25 cellular contexts compared by ENCODE assay signal in the genomic region with DNA sequence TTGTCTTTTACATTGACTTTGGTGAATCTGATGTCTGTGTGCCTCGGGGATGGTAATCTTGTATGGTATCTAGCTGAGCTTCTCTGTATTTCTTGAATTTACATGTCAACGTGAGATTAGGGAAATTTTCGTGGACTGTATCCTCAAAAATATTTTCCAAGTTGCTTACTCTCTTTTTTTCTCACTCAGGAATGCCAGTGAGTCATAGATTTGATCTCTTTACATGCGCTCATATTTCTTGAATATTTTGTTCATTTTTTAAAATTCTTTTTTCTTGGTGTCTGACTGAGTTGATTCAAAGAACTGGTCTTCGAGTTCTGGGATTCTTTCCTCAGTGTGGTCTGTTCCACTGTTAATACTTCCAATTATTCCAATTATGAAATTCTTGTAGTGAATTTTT.
A peak's percentile ranks its signal among the peaks of the same experiment; 100 is the strongest.
DNase-seq lines count a peak whose midpoint lies in the region; ATAC-seq and TF ChIP-seq lines count a peak whose summit lies in the region.
"Had no signal": no experiment of that assay in that cellular context is flagged by ENCODE, and none has a peak within 500 bp of the region (broad histone marks: within the 10 kb centered on the region; RNA-seq: fewer than 3 reads in every experiment).

No MANE protein-coding gene starts in this region.

- H3K4me1 ChIP-seq in IMR-90 (ENCODE audit: control insufficient read depth, insufficient read depth, low read length) (no peaks in the 10 kb centered on the region; the same call in 1 of the 2 replicates), smooth muscle cell (ENCODE audit: low read depth) (no peaks in the 10 kb centered on the region)
- H3K4me1 ChIP-seq: Caco-2, pancreas, right atrium auricular region had no signal

- ATAC-seq in IMR-90 (ENCODE audit: low read depth) = peak; percentile 53; the same call in 1 of the 2 replicates
- ATAC-seq in GM21717 (IDR thresholded peaks at IDR 0.05; ENCODE audit: unreplicated experiment) = no peak
- ATAC-seq: GM12878, K562, pancreas had no signal

- H3K36me3 ChIP-seq in IMR-90 (ENCODE audit: control insufficient read depth, insufficient read depth, low read length) (no peaks in the 10 kb centered on the region), smooth muscle cell (ENCODE audit: low read depth) (no peaks in the 10 kb centered on the region), MG63 (no peaks in the 10 kb centered on the region)
- H3K36me3 ChIP-seq: ascending aorta, pancreas, right atrium auricular region had no signal

- CTCF ChIA-PET in IMR-90 (lab: Yijun Ruan, JAX) = interaction anchor here (0.9 kb wide), 1 partner anchor 47 kb away, joined by 3 read pairs; no protein-coding TSS in a partner anchor

- H2BK120ac ChIP-seq in IMR-90 (ENCODE audit: low read depth, low read length) = no peak overlapping the region

- DNase-seq in IMR-90 (peak; percentile 30), astrocyte of the spinal cord (ENCODE audit: low read depth, low spot score) (peak; percentile 22), fibroblast of peridontal ligament (ENCODE audit: extremely low read depth) (peak; percentile 41), smooth muscle cell (lab: John Stamatoyannopoulos, UW; ENCODE audit: unreplicated experiment) (no peak), D341Med (ENCODE audit: low spot score) (no peak), MG63 (no peak)
- DNase-seq: activated CD4-positive, CD25-positive, alpha-beta regulatory T cell treated with anti-CD3 and anti-CD28 coated beads, Interleukin-2, amount 50 U/mL, for 72 hours; activated CD8-positive, alpha-beta T cell treated with anti-CD3 and anti-CD28 coated beads for 36 hours; C1 segment of cervical spinal cord; Caco-2; cerebellar nuclear complex; H7; MM.1S; NCI-H2081; NCI-H345; NCI-H748 treated with DMSO at 0.1 percent for 48 hours; nephron progenitor cell; pancreas; stimulated activated CD4-positive, alpha-beta T cell treated with anti-CD3 and anti-CD28 coated beads, Interleukin-2, amount 100 ng/mL, for 48 hours had no signal

- no peak for TF ChIP-seq CTCF in IMR-90 (conservative IDR thresholded peaks at IDR 0.05; ENCODE audit: low read depth, low read length)
- no peak for TF ChIP-seq CTCF in astrocyte of the spinal cord (IDR thresholded peaks at IDR 0.05; ENCODE audit: low read depth, low read length)
- no peak for TF ChIP-seq CTCF in smooth muscle cell (IDR thresholded peaks at IDR 0.05; ENCODE audit: borderline replicate concordance, insufficient read depth, poor library complexity, severe bottlenecking)

- H2AFZ ChIP-seq in IMR-90 (replicated peaks; ENCODE audit: low read length, poor library complexity) (no peak overlapping the region), smooth muscle cell (ENCODE audit: low read depth) (peak overlapping the region; percentile 9)

- H3K4ac ChIP-seq in IMR-90 (ENCODE audit: low read depth, low read length) = no peak overlapping the region

- H3K18ac ChIP-seq in IMR-90 (ENCODE audit: low read depth, low read length) = peak overlapping the region; percentile 76; the same call in 1 of the 2 replicates

- 0 out of 2 replicates have a peak overlapping the region, but pooled peaks have one; percentile 14 for H3K14ac ChIP-seq in IMR-90 (replicated peaks; ENCODE audit: low read depth, low read length)

- H3K4me3 ChIP-seq in IMR-90 (ENCODE audit: insufficient read depth, low read depth, low read length) = no peak overlapping the region
- no peak overlapping the region for H3K4me3 ChIP-seq in astrocyte of the spinal cord (ENCODE audit: low read depth, low read length)
- H3K4me3 ChIP-seq in smooth muscle cell = no peak overlapping the region
- H3K4me3 ChIP-seq in MG63 = no peak overlapping the region
- H3K4me3 ChIP-seq: ascending aorta, GM12878, K562, pancreas, right atrium auricular region had no signal

- no peak overlapping the region for H3K27ac ChIP-seq in IMR-90 (ENCODE audit: insufficient read depth, low read length)
- H3K27ac ChIP-seq in smooth muscle cell (ENCODE audit: low read depth) = peak overlapping the region; percentile 46
- H3K27ac ChIP-seq: ascending aorta, pancreas, right atrium auricular region, RWPE1 had no signal

- H2BK20ac ChIP-seq in IMR-90 (ENCODE audit: low read depth, low read length) = no peak overlapping the region

- no peak overlapping the region for H2BK15ac ChIP-seq in IMR-90 (ENCODE audit: low read depth, low read length)

- H3K79me2 ChIP-seq in smooth muscle cell (ENCODE audit: low read depth) = no peaks in the 10 kb centered on the region

- WGBS in IMR-90 (ENCODE audit: extremely low coverage in 2 of 2, insufficient read length in 1 of 2), 2 experiments = no CpG with 5 or more reads among the region's 5 CpGs
- WGBS in smooth muscle cell (ENCODE audit: low lambda C conversion rate) = 48% methylated on average over 5 of the region's 5 CpGs

- H3K23ac ChIP-seq in IMR-90 (ENCODE audit: low read depth, low read length) = peak overlapping the region; percentile 38; the same call in 1 of the 2 replicates

- no peak overlapping the region for H4K91ac ChIP-seq in IMR-90 (ENCODE audit: insufficient read depth, low read depth, low read length)

- no peaks in the 10 kb centered on the region for H3K27me3 ChIP-seq in IMR-90 (ENCODE audit: control insufficient read depth, insufficient read depth, low read length)
- no peaks in the 10 kb centered on the region for H3K27me3 ChIP-seq in smooth muscle cell (ENCODE audit: low read depth)
- no peaks in the 10 kb centered on the region for H3K27me3 ChIP-seq in MG63
- H3K27me3 ChIP-seq: ascending aorta, pancreas, right atrium auricular region had no signal

- peaks cover 0 to 3% of the 10 kb centered on the region in 2 experiments; a peak in 1 of 4 replicates for H3K79me1 ChIP-seq in IMR-90 (ENCODE audit: low read depth in 1 of 2, low read length in 2 of 2)

- no peaks in the 10 kb centered on the region for H4K20me1 ChIP-seq in IMR-90 (ENCODE audit: insufficient read depth, low read length)
- no peaks in the 10 kb centered on the region for H4K20me1 ChIP-seq in smooth muscle cell (ENCODE audit: low read depth)

- in situ Hi-C loops in IMR-90 (cut with MboI; ENCODE audit: low sequenced_read_pairs) (no loop called here), astrocyte of the spinal cord (cut with HindIII; ENCODE audit: low sequenced_read_pairs) (no loop called here)

- no peak for TF ChIP-seq POLR2A in IMR-90 (IDR thresholded peaks at IDR 0.05; ENCODE audit: low read depth, low read length)

- no peak overlapping the region for H2AK9ac ChIP-seq in IMR-90 (replicated peaks; ENCODE audit: low read depth, low read length, poor library complexity)

- no peak overlapping the region for H4K5ac ChIP-seq in IMR-90 (ENCODE audit: low read depth, low read length)

- no peaks in the 10 kb centered on the region for H3F3A ChIP-seq in smooth muscle cell (ENCODE audit: low read depth)

- intact Hi-C loops in IMR-90 (cut with micrococcal nuclease) = no loop called here

- no peak overlapping the region for H2BK5ac ChIP-seq in IMR-90 (ENCODE audit: low read depth, low read length, poor library complexity, severe bottlenecking)

- no TSS peak for BruUV-seq in IMR-90 (replicated peaks; lab: Mats Ljungman, UMichigan)

- no peaks in the 10 kb centered on the region for H3K9me1 ChIP-seq in IMR-90 (ENCODE audit: insufficient read depth, low read length)

- no peak for TF ChIP-seq RAD21 in IMR-90 (IDR thresholded peaks at IDR 0.05; ENCODE audit: low read length)

- no peak overlapping the region for H4K8ac ChIP-seq in IMR-90 (ENCODE audit: low read depth in 2 of 2, low read length in 2 of 2)

- dilution Hi-C loops in IMR-90 (cut with HindIII; ENCODE audit: low sequenced_read_pairs, unreplicated experiment) = no loop called here

- H3K4me2 ChIP-seq in IMR-90 (ENCODE audit: low read depth, low read length) (peak overlapping the region; percentile 26; the same call in 1 of the 2 replicates), smooth muscle cell (peak overlapping the region; percentile 64)

- no peak overlapping the region for H2AK5ac ChIP-seq in IMR-90 (ENCODE audit: low read depth, low read length)

- POLR2A ChIA-PET in IMR-90 (lab: Charles Lee; ENCODE audit: unreplicated experiment) = no interaction called here

- H3K56ac ChIP-seq in IMR-90 (ENCODE audit: extremely low read depth, insufficient read depth, low read length) = no peak overlapping the region

- no peak overlapping the region for H3K9ac ChIP-seq in IMR-90 (ENCODE audit: low read depth, low read length)
- H3K9ac ChIP-seq in smooth muscle cell (ENCODE audit: low read depth) = no peak overlapping the region

- peaks cover 6% of the 10 kb centered on the region for H3K9me3 ChIP-seq in IMR-90 (ENCODE audit: control insufficient read depth, insufficient read depth, low read length)
- H3K9me3 ChIP-seq in smooth muscle cell (replicated peaks; ENCODE audit: low read depth) = no peaks in the 10 kb centered on the region
- H3K9me3 ChIP-seq in MG63 = peaks cover 3% of the 10 kb centered on the region
- H3K9me3 ChIP-seq: Caco-2, pancreas had no signal

TF ChIP-seq in IMR-90, 13 proteins besides CTCF, POLR2A, EP300 and RAD21:
- TF ChIP-seq NFE2L2 (IDR thresholded peaks at IDR 0.05; ENCODE audit: low read depth, low read length) (no peak), FOS (IDR thresholded peaks at IDR 0.05; ENCODE audit: low read depth, low read length) (peak; percentile 32; the same call in 1 of the 2 replicates)
TF ChIP-seq in IMR-90: peak in this region for 1.

Comparison
In these comparisons a context has a peak if more than half of its experiments do, and no peak if none do; other contexts are left out.
1. DNase-seq: peak in IMR-90 (single experiment), astrocyte of the spinal cord (single experiment) and fibroblast of peridontal ligament (single experiment); none in smooth muscle cell (single experiment), D341Med (single experiment) and MG63 (single experiment).